ENCODE assay signal across 3 cellular contexts in genomic region chr2:53785378-53785777, GRCh38.
TF ChIP-seq lines count a peak whose summit lies in the region.

No MANE protein-coding gene starts in this region.

TF ChIP-seq in A549, 52 proteins besides CTCF, POLR2A, EP300 and RAD21:
- TF ChIP-seq SREBF2 (IDR thresholded peaks at IDR 0.05) (no peak), GATA3 (IDR thresholded peaks at IDR 0.05; ENCODE audit: borderline replicate concordance) (no peak), ZC3H11A (IDR thresholded peaks at IDR 0.05) (no peak), RFX5 (IDR thresholded peaks at IDR 0.05) (no peak), HMGXB4 (CRISPR knock-in tag; IDR thresholded peaks at IDR 0.05; ENCODE audit: borderline replicate concordance) (no peak), MAZ (IDR thresholded peaks at IDR 0.05; ENCODE audit: borderline replicate concordance, low read depth, low read length) (no peak), ZNF302 (CRISPR knock-in tag; IDR thresholded peaks at IDR 0.05) (no peak), ZSCAN20 (CRISPR knock-in tag; IDR thresholded peaks at IDR 0.05) (no peak), NPAS2 (CRISPR knock-in tag; IDR thresholded peaks at IDR 0.05; ENCODE audit: borderline replicate concordance) (no peak), REST (IDR thresholded peaks at IDR 0.05) (no peak), HDAC2 (IDR thresholded peaks at IDR 0.05) (no peak), SMC3 (IDR thresholded peaks at IDR 0.05) (no peak), KDM5A (IDR thresholded peaks at IDR 0.05) (no peak), POLR2AphosphoS2 (conservative IDR thresholded peaks at IDR 0.05; ENCODE audit: low read length) (no peak), HES2 (IDR thresholded peaks at IDR 0.05) (no peak)
- TF ChIP-seq, protein P1, sequence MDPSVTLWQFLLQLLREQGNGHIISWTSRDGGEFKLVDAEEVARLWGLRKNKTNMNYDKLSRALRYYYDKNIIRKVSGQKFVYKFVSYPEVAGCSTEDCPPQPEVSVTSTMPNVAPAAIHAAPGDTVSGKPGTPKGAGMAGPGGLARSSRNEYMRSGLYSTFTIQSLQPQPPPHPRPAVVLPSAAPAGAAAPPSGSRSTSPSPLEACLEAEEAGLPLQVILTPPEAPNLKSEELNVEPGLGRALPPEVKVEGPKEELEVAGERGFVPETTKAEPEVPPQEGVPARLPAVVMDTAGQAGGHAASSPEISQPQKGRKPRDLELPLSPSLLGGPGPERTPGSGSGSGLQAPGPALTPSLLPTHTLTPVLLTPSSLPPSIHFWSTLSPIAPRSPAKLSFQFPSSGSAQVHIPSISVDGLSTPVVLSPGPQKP (IDR thresholded peaks at IDR 0.05; ENCODE audit: low read depth, low read length) = no peak
TF ChIP-seq in A549: peak in this region for 0.

TF ChIP-seq in HEK293, 187 proteins besides CTCF, POLR2A, EP300 and RAD21:
- TF ChIP-seq ZNF248 (tag by site-specific recombination; IDR thresholded peaks at IDR 0.05) (no peak), GLIS1 (tag by site-specific recombination; IDR thresholded peaks at IDR 0.05) (peak; percentile 96), ZNF391 (tag by site-specific recombination; IDR thresholded peaks at IDR 0.05; ENCODE audit: borderline replicate concordance, low read depth) (no peak), GLIS2 (tag by site-specific recombination; IDR thresholded peaks at IDR 0.05) (0 out of 2 replicates have a peak, but pooled peaks have one; percentile 24), SALL2 (tag by site-specific recombination; IDR thresholded peaks at IDR 0.05; ENCODE audit: borderline replicate concordance) (no peak), PATZ1 (tag by site-specific recombination; IDR thresholded peaks at IDR 0.05) (0 out of 2 replicates have a peak, but pooled peaks have one; percentile 23), ZBTB17 (tag by site-specific recombination; IDR thresholded peaks at IDR 0.05) (peak; percentile 88), ZNF132 (tag by site-specific recombination; IDR thresholded peaks at IDR 0.05; ENCODE audit: borderline replicate concordance) (no peak), ZNF544 (tag by site-specific recombination; IDR thresholded peaks at IDR 0.05) (no peak), ZNF843 (tag by site-specific recombination; IDR thresholded peaks at IDR 0.05) (no peak), SP7 (tag by site-specific recombination; IDR thresholded peaks at IDR 0.05) (0 out of 2 replicates have a peak, but pooled peaks have one; percentile 19), ZNF624 (tag by site-specific recombination; IDR thresholded peaks at IDR 0.05) (no peak), ZBTB20 (tag by site-specific recombination; IDR thresholded peaks at IDR 0.05) (no peak), KLF10 (tag by site-specific recombination; IDR thresholded peaks at IDR 0.05) (no peak), ZIC2 (tag by site-specific recombination; IDR thresholded peaks at IDR 0.05) (no peak)
- TF ChIP-seq, protein P2, sequence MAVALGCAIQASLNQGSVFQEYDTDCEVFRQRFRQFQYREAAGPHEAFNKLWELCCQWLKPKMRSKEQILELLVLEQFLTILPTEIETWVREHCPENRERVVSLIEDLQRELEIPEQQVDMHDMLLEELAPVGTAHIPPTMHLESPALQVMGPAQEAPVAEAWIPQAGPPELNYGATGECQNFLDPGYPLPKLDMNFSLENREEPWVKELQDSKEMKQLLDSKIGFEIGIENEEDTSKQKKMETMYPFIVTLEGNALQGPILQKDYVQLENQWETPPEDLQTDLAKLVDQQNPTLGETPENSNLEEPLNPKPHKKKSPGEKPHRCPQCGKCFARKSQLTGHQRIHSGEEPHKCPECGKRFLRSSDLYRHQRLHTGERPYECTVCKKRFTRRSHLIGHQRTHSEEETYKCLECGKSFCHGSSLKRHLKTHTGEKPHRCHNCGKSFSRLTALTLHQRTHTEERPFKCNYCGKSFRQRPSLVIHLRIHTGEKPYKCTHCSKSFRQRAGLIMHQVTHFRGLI (tag by site-specific recombination; IDR thresholded peaks at IDR 0.05) = no peak
- TF ChIP-seq, protein P3, sequence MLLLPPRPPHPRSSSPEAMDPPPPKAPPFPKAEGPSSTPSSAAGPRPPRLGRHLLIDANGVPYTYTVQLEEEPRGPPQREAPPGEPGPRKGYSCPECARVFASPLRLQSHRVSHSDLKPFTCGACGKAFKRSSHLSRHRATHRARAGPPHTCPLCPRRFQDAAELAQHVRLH (tag by site-specific recombination; IDR thresholded peaks at IDR 0.05) = 0 out of 2 replicates have a peak, but pooled peaks have one; percentile 37

TF ChIP-seq in GM12878, 131 proteins besides CTCF, POLR2A, EP300 and RAD21:
- no peak for TF ChIP-seq TAF1 (IDR thresholded peaks at IDR 0.05; ENCODE audit: borderline replicate concordance, low read depth, low read length)
- no peak for TF ChIP-seq PAX8 (IDR thresholded peaks at IDR 0.05)
- no peak for TF ChIP-seq DPF2 (IDR thresholded peaks at IDR 0.05)
- TF ChIP-seq EED (IDR thresholded peaks at IDR 0.05; ENCODE audit: low read depth) = no peak
- no peak for TF ChIP-seq ZZZ3 (IDR thresholded peaks at IDR 0.05; ENCODE audit: control insufficient read depth, insufficient read length, low read depth)
- TF ChIP-seq SP1 (IDR thresholded peaks at IDR 0.05; ENCODE audit: low read depth, low read length) = no peak
